In the genomic region with DNA sequence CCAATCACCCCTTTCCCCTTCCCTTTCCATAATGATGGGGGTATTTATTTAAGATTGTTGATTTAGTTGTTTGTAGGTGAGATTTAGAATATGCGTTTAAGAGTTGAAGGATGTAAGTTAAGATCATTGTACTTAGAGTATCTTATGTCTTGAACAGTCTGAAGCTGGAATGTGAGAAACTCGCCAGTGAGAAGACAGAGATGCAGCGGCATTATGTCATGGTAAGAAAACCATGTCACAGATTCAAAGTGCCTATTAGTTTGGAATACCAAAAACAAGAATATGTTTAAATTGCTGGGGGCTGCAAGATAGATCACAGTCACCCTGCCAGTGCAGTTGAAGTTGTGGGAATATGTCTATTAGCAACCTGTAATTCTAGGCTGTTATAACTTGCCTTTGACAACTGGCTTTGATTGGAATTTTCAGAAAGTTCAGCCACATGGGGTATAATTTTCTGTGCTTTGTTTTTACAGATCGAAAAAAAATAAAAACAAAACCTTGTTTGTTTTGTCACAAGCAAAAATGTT, we compare ENCODE assay signal across 1 cellular context.
TF ChIP-seq lines count a peak whose summit lies in the region.

No MANE protein-coding gene starts in this region.

TF ChIP-seq in endothelial cell of umbilical vein, 7 proteins besides CTCF, POLR2A, EP300 and RAD21:
- TF ChIP-seq GATA2 (IDR thresholded peaks at IDR 0.05; ENCODE audit: insufficient read depth, insufficient read length, low read depth, low read length) (no peak), MYC (IDR thresholded peaks at IDR 0.05; ENCODE audit: low read depth, low read length) (no peak), JUN (IDR thresholded peaks at IDR 0.05; ENCODE audit: borderline replicate concordance, insufficient read depth, insufficient read length, low read depth) (no peak), POLR2AphosphoS5 (IDR thresholded peaks at IDR 0.05; ENCODE audit: insufficient read depth, low read depth, low read length) (no peak), FOS (IDR thresholded peaks at IDR 0.05; ENCODE audit: borderline replicate concordance, insufficient read depth, low read length) (no peak), EZH2 (IDR thresholded peaks at IDR 0.05; ENCODE audit: borderline replicate concordance, low read depth, low read length, severe bottlenecking) (no peak)
- TF ChIP-seq, protein P1, sequence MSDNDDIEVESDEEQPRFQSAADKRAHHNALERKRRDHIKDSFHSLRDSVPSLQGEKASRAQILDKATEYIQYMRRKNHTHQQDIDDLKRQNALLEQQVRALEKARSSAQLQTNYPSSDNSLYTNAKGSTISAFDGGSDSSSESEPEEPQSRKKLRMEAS (IDR thresholded peaks at IDR 0.05; ENCODE audit: insufficient read depth, insufficient read length): no peak
